13 cellular contexts compared by ENCODE assay signal in genomic region chr18:23306842-23307241, GRCh38.
DNase-seq lines count a peak whose midpoint lies in the region; ATAC-seq and TF ChIP-seq lines count a peak whose summit lies in the region.
"Had no signal": no experiment of that assay in that cellular context is flagged by ENCODE, and none has a peak within 500 bp of the region (broad histone marks: within the 10 kb centered on the region; RNA-seq: fewer than 3 reads in every experiment).

No MANE protein-coding gene starts in this region.

- CTCF ChIA-PET in mammary epithelial cell (lab: Charles Lee; ENCODE audit: low non-redundant PET) = no interaction called here

- POLR2A ChIA-PET in activated naive CD8-positive, alpha-beta T cell treated with anti-CD3 and anti-CD28 coated beads, Interleukin-2, amount 10 ng/mL, durations not matched to agents 7 days and 5 days (lab: Charles Lee) = interaction anchor here (0.6 kb wide), 1 partner anchor 52 kb away, joined by 3 read pairs; no protein-coding TSS in a partner anchor

- no peak overlapping the region for H3K9ac ChIP-seq in mammary epithelial cell (ENCODE audit: insufficient read depth, low read length)

- H4K20me1 ChIP-seq in mammary epithelial cell (ENCODE audit: insufficient read depth, low read length) = no peaks in the 10 kb centered on the region

- H3K27ac Mint-ChIP-seq in activated naive CD8-positive, alpha-beta T cell treated with anti-CD3 and anti-CD28 coated beads, Interleukin-2, amount 10 ng/mL, durations not matched to agents 7 days and 5 days = peak overlapping the region; percentile 86
- no peak overlapping the region for H3K27ac Mint-ChIP-seq in activated naive CD8-positive, alpha-beta T cell treated with anti-CD3 and anti-CD28 coated beads for 36 hours
- H3K27ac Mint-ChIP-seq: dendritic cell treated with granulocyte-macrophage colony-stimulating factor and Interleukin-4, amounts not matched to agents 40 ng/mL and 50 ng/mL, for 4 days had no signal

- H3K9me3 ChIP-seq in upper lobe of right lung (no peaks in the 10 kb centered on the region), mammary epithelial cell (replicated peaks; ENCODE audit: insufficient read depth, low read length) (no peaks in the 10 kb centered on the region), esophagus squamous epithelium (no peaks in the 10 kb centered on the region)

- BruUV-seq in mammary epithelial cell (replicated peaks; lab: Mats Ljungman, UMichigan) = no TSS peak

- no peaks in the 10 kb centered on the region for H3K27me3 Mint-ChIP-seq in activated naive CD8-positive, alpha-beta T cell treated with anti-CD3 and anti-CD28 coated beads, Interleukin-2, amount 10 ng/mL, durations not matched to agents 7 days and 5 days
- no peaks in the 10 kb centered on the region for H3K27me3 Mint-ChIP-seq in activated naive CD8-positive, alpha-beta T cell treated with anti-CD3 and anti-CD28 coated beads for 36 hours
- H3K27me3 Mint-ChIP-seq: activated T-cell treated with anti-CD3 and anti-CD28 coated beads, Interleukin-2, amount 50 U/mL, for 24 hours; dendritic cell treated with granulocyte-macrophage colony-stimulating factor and Interleukin-4, amounts not matched to agents 40 ng/mL and 50 ng/mL, for 4 days had no signal

- H3K27me3 ChIP-seq in upper lobe of right lung = no peaks in the 10 kb centered on the region
- H3K27me3 ChIP-seq in mammary epithelial cell (ENCODE audit: insufficient read depth, low read length) = no peaks in the 10 kb centered on the region
- H3K27me3 ChIP-seq in esophagus squamous epithelium = no peaks in the 10 kb centered on the region

- H3K36me3 Mint-ChIP-seq in activated naive CD8-positive, alpha-beta T cell treated with anti-CD3 and anti-CD28 coated beads, Interleukin-2, amount 10 ng/mL, durations not matched to agents 7 days and 5 days = peaks cover 8% of the 10 kb centered on the region
- peaks cover 19% of the 10 kb centered on the region for H3K36me3 Mint-ChIP-seq in activated naive CD8-positive, alpha-beta T cell treated with anti-CD3 and anti-CD28 coated beads for 36 hours

- H3K9me3 Mint-ChIP-seq in activated naive CD8-positive, alpha-beta T cell treated with anti-CD3 and anti-CD28 coated beads, Interleukin-2, amount 10 ng/mL, durations not matched to agents 7 days and 5 days = no peaks in the 10 kb centered on the region
- no peaks in the 10 kb centered on the region for H3K9me3 Mint-ChIP-seq in activated naive CD8-positive, alpha-beta T cell treated with anti-CD3 and anti-CD28 coated beads for 36 hours
- H3K9me3 Mint-ChIP-seq: activated T-cell treated with anti-CD3 and anti-CD28 coated beads, Interleukin-2, amount 50 U/mL, for 24 hours; dendritic cell treated with granulocyte-macrophage colony-stimulating factor and Interleukin-4, amounts not matched to agents 40 ng/mL and 50 ng/mL, for 4 days; neural crest cell had no signal

- TF ChIP-seq POLR2A in esophagus squamous epithelium (IDR thresholded peaks at IDR 0.05) = no peak

- no peak overlapping the region for H2AFZ ChIP-seq in mammary epithelial cell (ENCODE audit: low read depth, low read length)

- H3K4me1 ChIP-seq in upper lobe of right lung (no peaks in the 10 kb centered on the region), mammary epithelial cell (ENCODE audit: insufficient read depth, low read length) (peaks cover 38% of the 10 kb centered on the region), esophagus squamous epithelium (peaks cover under 1 to 19% (median 11%) of the 10 kb centered on the region in 3 donors)

- no peak overlapping the region for H3K27ac ChIP-seq in upper lobe of right lung
- no peak overlapping the region for H3K27ac ChIP-seq in mammary epithelial cell (ENCODE audit: insufficient read depth, low read depth, low read length)
- H3K27ac ChIP-seq in esophagus squamous epithelium = no peak overlapping the region
- H3K27ac ChIP-seq: SK-N-MC had no signal

- DNase-seq in activated naive CD8-positive, alpha-beta T cell treated with anti-CD3 and anti-CD28 coated beads, Interleukin-2, amount 10 ng/mL, durations not matched to agents 7 days and 5 days = no peak
- no peak for DNase-seq in activated naive CD8-positive, alpha-beta T cell treated with anti-CD3 and anti-CD28 coated beads for 36 hours
- peak; percentile 49 for DNase-seq in activated CD8-positive, alpha-beta memory T cell treated with anti-CD3 and anti-CD28 coated beads, Interleukin-2, amount 50 U/mL, for 48 hours
- no peak for DNase-seq in upper lobe of right lung
- no peak for DNase-seq in foreskin melanocyte
- no peak for DNase-seq in mammary epithelial cell
- DNase-seq in esophagus squamous epithelium (lab: John Stamatoyannopoulos, UW) = no peak
- DNase-seq: activated T-cell treated with anti-CD3 and anti-CD28 coated beads, Interleukin-2, amount 50 U/mL, for 24 hours; stimulated activated CD4-positive, alpha-beta T cell treated with anti-CD3 and anti-CD28 coated beads, Interleukin-4, amount 100 ng/mL, for 1 hour had no signal

- WGBS in mammary epithelial cell (ENCODE audit: low coverage, missing lambda C conversion rate) = 96% methylated on average over 6 of the region's 6 CpGs
- WGBS in esophagus squamous epithelium, 2 donors = 85 to 88% methylated on average over 6 of the region's 6 CpGs

- ATAC-seq in activated naive CD8-positive, alpha-beta T cell treated with anti-CD3 and anti-CD28 coated beads, Interleukin-2, amount 10 ng/mL, durations not matched to agents 7 days and 5 days (ENCODE audit: low read depth) = peak; percentile 73
- ATAC-seq in HG02759 (IDR thresholded peaks at IDR 0.05; ENCODE audit: unreplicated experiment) (peak; percentile 74), upper lobe of right lung (peak; percentile 53)

- no peak for TF ChIP-seq CTCF in upper lobe of right lung (IDR thresholded peaks at IDR 0.05)
- no peak for TF ChIP-seq CTCF in mammary epithelial cell (conservative IDR thresholded peaks at IDR 0.05 in 1 of 2, IDR thresholded peaks at IDR 0.05 in 1 of 2; ENCODE audit: extremely low read depth in 1 of 2, insufficient read depth in 1 of 2, low read depth in 1 of 2, low read length in 2 of 2)
- TF ChIP-seq CTCF in esophagus squamous epithelium (IDR thresholded peaks at IDR 0.05) = no peak

- in situ Hi-C loops in mammary epithelial cell (cut with MboI; ENCODE audit: low sequenced_read_pairs in 2 of 2) = no loop called here

- H3K79me2 ChIP-seq in mammary epithelial cell (ENCODE audit: insufficient read depth, low read length) = no peaks in the 10 kb centered on the region

- dilution Hi-C loops in mammary epithelial cell (cut with HindIII; ENCODE audit: low sequenced_read_pairs) = no loop called here

- peaks cover 35% of the 10 kb centered on the region for H3K4me1 Mint-ChIP-seq in activated naive CD8-positive, alpha-beta T cell treated with anti-CD3 and anti-CD28 coated beads, Interleukin-2, amount 10 ng/mL, durations not matched to agents 7 days and 5 days
- H3K4me1 Mint-ChIP-seq in activated naive CD8-positive, alpha-beta T cell treated with anti-CD3 and anti-CD28 coated beads for 36 hours = peaks cover 21% of the 10 kb centered on the region
- H3K4me1 Mint-ChIP-seq: neural crest cell had no signal

- no peak overlapping the region for H3K4me2 ChIP-seq in mammary epithelial cell (ENCODE audit: insufficient read depth, low read depth, low read length)

- H3K36me3 ChIP-seq in upper lobe of right lung = no peaks in the 10 kb centered on the region
- no peaks in the 10 kb centered on the region for H3K36me3 ChIP-seq in mammary epithelial cell (ENCODE audit: insufficient read depth, low read length)
- no peaks in the 10 kb centered on the region for H3K36me3 ChIP-seq in esophagus squamous epithelium

- H3K4me3 Mint-ChIP-seq in activated naive CD8-positive, alpha-beta T cell treated with anti-CD3 and anti-CD28 coated beads, Interleukin-2, amount 10 ng/mL, durations not matched to agents 7 days and 5 days = peak overlapping the region; percentile 80
- no peak overlapping the region for H3K4me3 Mint-ChIP-seq in activated naive CD8-positive, alpha-beta T cell treated with anti-CD3 and anti-CD28 coated beads for 36 hours
- H3K4me3 Mint-ChIP-seq: activated T-cell treated with anti-CD3 and anti-CD28 coated beads, Interleukin-2, amount 50 U/mL, for 24 hours; dendritic cell treated with granulocyte-macrophage colony-stimulating factor and Interleukin-4, amounts not matched to agents 40 ng/mL and 50 ng/mL, for 4 days; neural crest cell had no signal

- intact Hi-C loops in upper lobe of right lung (cut with DNase I) (no loop called here), mammary epithelial cell (cut with micrococcal nuclease) (no loop called here), esophagus squamous epithelium (cut with DNase I) (no loop called here)

- H3K4me3 ChIP-seq in upper lobe of right lung (no peak overlapping the region), mammary epithelial cell (replicated peaks in 1 of 3; ENCODE audit: insufficient read depth in 1 of 3, low read depth in 2 of 3, low read length in 3 of 3) (no peak overlapping the region), esophagus squamous epithelium (no peak overlapping the region)
- H3K4me3 ChIP-seq: SK-N-MC had no signal
